Comparison of ENCODE assay signal across 8 cellular contexts in the genomic region with DNA sequence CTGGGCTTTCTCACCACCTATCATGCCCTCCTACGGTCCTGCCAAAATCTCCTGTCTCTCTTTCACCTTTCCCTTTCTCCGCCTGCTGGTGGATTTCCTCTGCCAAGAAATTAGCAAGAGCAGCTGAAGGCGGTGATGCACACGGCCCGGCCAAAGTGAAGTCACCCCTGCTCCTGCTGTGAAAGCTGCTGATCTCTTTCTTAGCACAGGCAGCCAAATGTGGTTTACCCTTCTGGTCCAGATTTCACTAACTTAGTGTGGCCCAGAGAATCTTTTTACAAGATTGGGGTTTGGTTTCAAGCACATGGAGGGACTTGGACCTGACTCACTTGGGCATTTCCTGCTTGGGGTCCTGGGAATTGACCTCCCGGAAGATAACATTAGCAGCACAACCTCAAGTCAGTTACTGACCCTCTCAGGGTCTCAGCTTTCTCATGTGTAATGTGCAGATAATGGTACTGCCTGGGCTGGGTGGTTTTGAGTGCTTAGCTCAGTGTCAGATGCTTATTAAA.
DNase-seq lines count a peak whose midpoint lies in the region; ATAC-seq, FAIRE-seq and TF ChIP-seq lines count a peak whose summit lies in the region.

No MANE protein-coding gene starts in this region.

- intact Hi-C loops in gastrocnemius medialis (cut with DNase I; ENCODE audit: low total_unique reads): no loop called here

- H3K27me3 Mint-ChIP-seq in glutamatergic neuron (ENCODE audit: unreplicated experiment): peaks cover 2% of the 10 kb centered on the region

- in situ Hi-C loops in gastrocnemius medialis (cut with MboI; ENCODE audit: low sequenced_read_pairs in 4 of 4): no loop called here

- H3K27ac Mint-ChIP-seq in glutamatergic neuron (ENCODE audit: unreplicated experiment): no peak overlapping the region

- peaks cover 3% of the 10 kb centered on the region for H3K9me3 Mint-ChIP-seq in glutamatergic neuron (ENCODE audit: unreplicated experiment)

- no peak overlapping the region for H3K4me3 ChIP-seq in gastrocnemius medialis

- peaks cover 27% of the 10 kb centered on the region for H3K4me1 Mint-ChIP-seq in glutamatergic neuron (ENCODE audit: low read depth, unreplicated experiment)

- no peaks in the 10 kb centered on the region for H3K36me3 Mint-ChIP-seq in glutamatergic neuron (ENCODE audit: unreplicated experiment)

- TF ChIP-seq CTCF in glutamatergic neuron (IDR thresholded peaks at IDR 0.05; ENCODE audit: partially characterized antibody, unreplicated experiment) (no peak), gastrocnemius medialis (IDR thresholded peaks at IDR 0.05 in 4 of 5, conservative IDR thresholded peaks at IDR 0.05 in 1 of 5) (peak in 1 of 5 experiments; percentile 15)

- H3K27ac ChIP-seq in gastrocnemius medialis: peak overlapping the region; percentile 15 to 53 (median 45)

- H3K4me3 Mint-ChIP-seq in glutamatergic neuron (ENCODE audit: unreplicated experiment): no peak overlapping the region

- DNase-seq in GM12891 (ENCODE audit: insufficient read length, low spot score) (no peak), glutamatergic neuron (peak; percentile 32), gastrocnemius medialis (peak in 1 of 2 donors; percentile 62), SHP77 treated with DMSO at 0.1 percent for 48 hours (lab: John Stamatoyannopoulos, UW) (no peak), NCI-H2107 treated with DMSO at 0.1 percent for 48 hours (lab: John Stamatoyannopoulos, UW; ENCODE audit: unreplicated experiment) (no peak)

- H3K27me3 ChIP-seq in gastrocnemius medialis: no peaks in the 10 kb centered on the region

- no peaks in the 10 kb centered on the region for H3K9me3 ChIP-seq in gastrocnemius medialis

- peaks cover 17 to 28% of the 10 kb centered on the region in 2 donors for H3K4me1 ChIP-seq in gastrocnemius medialis

- FAIRE-seq in GM12891 (lab: Jason Lieb, UNC): peak; percentile 57

- no peak for TF ChIP-seq POLR2A in GM12891 (IDR thresholded peaks at IDR 0.05; ENCODE audit: low read depth, low read length)
- no peak for TF ChIP-seq POLR2A in gastrocnemius medialis (IDR thresholded peaks at IDR 0.05)

- H3K36me3 ChIP-seq in gastrocnemius medialis: no peaks in the 10 kb centered on the region

- ATAC-seq in HG02885 (IDR thresholded peaks at IDR 0.05; ENCODE audit: poor library complexity, unreplicated experiment) (peak; percentile 60), gastrocnemius medialis (peak in 1 of 2 donors; percentile 35), HG02852 (IDR thresholded peaks at IDR 0.05; ENCODE audit: unreplicated experiment) (no peak)
- peak; percentile 66 to 72 for ATAC-seq in activated CD4-positive, CD25-positive, alpha-beta regulatory T cell treated with anti-CD3 and anti-CD28 coated beads, Interleukin-2, amount 50 U/mL, for 24 hours

TF ChIP-seq in GM12891, 5 proteins besides CTCF, POLR2A, EP300 and RAD21:
- no peak for TF ChIP-seq TAF1 (IDR thresholded peaks at IDR 0.05; ENCODE audit: low read depth, low read length)
- TF ChIP-seq PAX5 (IDR thresholded peaks at IDR 0.05; ENCODE audit: insufficient read depth, low read length, severe bottlenecking): no peak
- no peak for TF ChIP-seq POLR2AphosphoS5 (IDR thresholded peaks at IDR 0.05; ENCODE audit: low read depth, low read length)
- no peak for TF ChIP-seq POU2F2 (IDR thresholded peaks at IDR 0.05; ENCODE audit: low read depth, low read length)
- no peak for TF ChIP-seq SPI1 (IDR thresholded peaks at IDR 0.05; ENCODE audit: low read depth, low read length)
